ENCODE assay signal across 10 cellular contexts in the genomic region with DNA sequence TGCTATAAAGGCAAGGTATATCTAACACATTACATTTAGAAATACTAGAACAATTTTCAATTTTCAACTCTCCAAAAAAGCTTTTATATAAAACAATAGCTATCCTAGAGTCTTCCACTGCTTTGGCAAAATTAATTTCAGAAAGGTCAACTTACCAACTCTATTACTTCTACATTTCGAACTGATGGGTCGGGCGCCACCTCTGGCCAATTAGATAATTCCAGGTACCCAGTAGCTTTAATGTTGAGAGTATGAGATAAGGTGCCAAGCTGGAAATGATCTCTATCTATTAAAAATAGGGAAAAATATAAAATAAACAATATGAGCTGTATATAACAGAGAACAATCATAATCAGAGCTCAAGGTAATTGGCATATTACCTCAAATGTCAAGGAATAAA.
DNase-seq lines count a peak whose midpoint lies in the region; FAIRE-seq and TF ChIP-seq lines count a peak whose summit lies in the region.
"Had no signal": no experiment of that assay in that cellular context is flagged by ENCODE, and none has a peak within 500 bp of the region (broad histone marks: within the 10 kb centered on the region; RNA-seq: fewer than 3 reads in every experiment).

No MANE protein-coding gene starts in this region.

- H4K20me1 ChIP-seq in Loucy (ENCODE audit: insufficient read depth, low read length, poor library complexity, severe bottlenecking): no peaks in the 10 kb centered on the region

- H3K79me2 ChIP-seq in Loucy (ENCODE audit: insufficient read depth, low read length): no peaks in the 10 kb centered on the region

- H3K27me3 ChIP-seq in Loucy (ENCODE audit: insufficient read depth, low read length, poor library complexity, severe bottlenecking): no peaks in the 10 kb centered on the region
- H3K27me3 ChIP-seq: suprapubic skin had no signal

- H3K36me3 ChIP-seq in Loucy (ENCODE audit: insufficient read depth, low read length): peaks cover 19% of the 10 kb centered on the region; the same call in 1 of the 2 replicates

- no peaks in the 10 kb centered on the region for H3K4me1 ChIP-seq in Loucy (ENCODE audit: insufficient read depth, low read length, poor library complexity, severe bottlenecking)
- H3K4me1 ChIP-seq: suprapubic skin had no signal

- H3K4me1 Mint-ChIP-seq in osteocyte (ENCODE audit: unreplicated experiment): no peaks in the 10 kb centered on the region
- H3K4me1 Mint-ChIP-seq: central memory CD8-positive, alpha-beta T cell had no signal

- no peak overlapping the region for H3K4me3 Mint-ChIP-seq in osteocyte (ENCODE audit: unreplicated experiment)
- H3K4me3 Mint-ChIP-seq: central memory CD8-positive, alpha-beta T cell had no signal

- TF ChIP-seq CTCF in Loucy (conservative IDR thresholded peaks at IDR 0.05; ENCODE audit: low read length): peak; percentile 63
- peak; percentile 38 for TF ChIP-seq CTCF in osteocyte (IDR thresholded peaks at IDR 0.05)

- no peak overlapping the region for H2AFZ ChIP-seq in Loucy (ENCODE audit: low read length)

- H3K4me3 ChIP-seq in Loucy (ENCODE audit: low read length, poor library complexity, severe bottlenecking): no peak overlapping the region
- H3K4me3 ChIP-seq: suprapubic skin had no signal

- H3F3A ChIP-seq in Loucy (ENCODE audit: low read depth): no peaks in the 10 kb centered on the region

- H3K27ac Mint-ChIP-seq in osteocyte (ENCODE audit: unreplicated experiment): no peak overlapping the region

- H3K9me2 ChIP-seq in Loucy (replicated peaks; ENCODE audit: low read depth, low read length): no peaks in the 10 kb centered on the region

- no peaks in the 10 kb centered on the region for H3K9me3 ChIP-seq in Loucy (ENCODE audit: insufficient read depth, low read depth, low read length)
- H3K9me3 ChIP-seq: suprapubic skin had no signal

- H3K9me3 Mint-ChIP-seq in osteocyte (ENCODE audit: unreplicated experiment): no peaks in the 10 kb centered on the region
- H3K9me3 Mint-ChIP-seq: central memory CD8-positive, alpha-beta T cell had no signal

- no peak overlapping the region for H3K9ac ChIP-seq in Loucy (ENCODE audit: low read depth, low read length, poor library complexity, severe bottlenecking)

- H3K27me3 Mint-ChIP-seq in osteocyte (ENCODE audit: unreplicated experiment): no peaks in the 10 kb centered on the region
- H3K27me3 Mint-ChIP-seq: central memory CD8-positive, alpha-beta T cell had no signal

- DNase-seq in dermis blood vessel endothelial cell (peak; percentile 8), osteocyte (ENCODE audit: extremely low spot score, unreplicated experiment) (no peak), NCI-H774 (lab: John Stamatoyannopoulos, UW) (no peak), HTR-8/SVneo (ENCODE audit: insufficient read length, low spot score) (no peak)
- DNase-seq in activated CD4-positive, alpha-beta T cell treated with anti-CD3 and anti-CD28 coated beads for 48 hours: no peak
- DNase-seq: NCI-H1694 treated with DMSO at 0.1 percent for 48 hours had no signal

- H3K4me2 ChIP-seq in Loucy (ENCODE audit: low read depth, low read length, poor library complexity, severe bottlenecking): no peak overlapping the region

- H3K36me3 Mint-ChIP-seq in osteocyte (ENCODE audit: unreplicated experiment): peaks cover 13% of the 10 kb centered on the region

- FAIRE-seq in G401.6 (lab: Jason Lieb, UNC) (peak; percentile 28), HTR-8/SVneo (lab: Jason Lieb, UNC) (no peak)
